Comparison of ENCODE assay signal across 21 cellular contexts in genomic region chr18:62751977-62752376, GRCh38. TPM values are rescaled to one million over a fixed set of nuclear protein-coding genes. Genes with fewer than 3 reads are reported as not detected.
DNase-seq lines count a peak whose midpoint lies in the region; ATAC-seq, FAIRE-seq and TF ChIP-seq lines count a peak whose summit lies in the region.
"Had no signal": no experiment of that assay in that cellular context is flagged by ENCODE, and none has a peak within 500 bp of the region (broad histone marks: within the 10 kb centered on the region; RNA-seq: fewer than 3 reads in every experiment).

No MANE protein-coding gene starts in this region.

- no peaks in the 10 kb centered on the region for H3K27me3 ChIP-seq in IMR-90 (ENCODE audit: control insufficient read depth, insufficient read depth, low read length)
- H3K27me3 ChIP-seq in small intestine (ENCODE audit: control insufficient read depth in 2 of 2, insufficient read depth in 2 of 2, low read length in 2 of 2): no peaks in the 10 kb centered on the region
- H3K27me3 ChIP-seq: esophagus muscularis mucosa, gastrocnemius medialis, suprapubic skin had no signal

- no peak overlapping the region for H3K14ac ChIP-seq in IMR-90 (replicated peaks; ENCODE audit: low read depth, low read length)

- H3K27me3 Mint-ChIP-seq in type B pancreatic cell: no peaks in the 10 kb centered on the region
- H3K27me3 Mint-ChIP-seq: activated naive CD8-positive, alpha-beta T cell treated with anti-CD3 and anti-CD28 coated beads for 36 hours; CD4-positive, CD25-positive, alpha-beta regulatory T cell had no signal

- H3K4me1 Mint-ChIP-seq in type B pancreatic cell (ENCODE audit: unreplicated experiment): peaks cover 44% of the 10 kb centered on the region

- BruUV-seq in IMR-90 (replicated peaks; lab: Mats Ljungman, UMichigan): no TSS peak

- H3K27ac Mint-ChIP-seq in type B pancreatic cell: peak overlapping the region; percentile 16
- H3K27ac Mint-ChIP-seq: activated naive CD8-positive, alpha-beta T cell treated with anti-CD3 and anti-CD28 coated beads for 36 hours; activated T-helper 2 cell treated with anti-CD3 and anti-CD28 coated beads, Interferon-gamma antibody, Interleukin-2, Interleukin-4, amounts not matched to agents 10 μg/mL and 5 μg/mL and 100 μg/mL, durations not matched to agents 14 hours and 24 hours and 36 hours; stimulated activated effector memory CD8-positive, alpha-beta T cell treated with anti-CD3 and anti-CD28 coated beads, Interleukin-12 subunit alpha, Interleukin-12 subunit beta, amount 100 ng/mL, for 72 hours had no signal

- peak; percentile 42; the same call in 1 of the 2 replicates for ATAC-seq in IMR-90 (ENCODE audit: low read depth)
- ATAC-seq: gastrocnemius medialis; stimulated activated effector memory CD8-positive, alpha-beta T cell treated with anti-CD3 and anti-CD28 coated beads, Interleukin-12 subunit alpha, Interleukin-12 subunit beta, amount 100 ng/mL, for 72 hours had no signal

- no peak overlapping the region for H2AK9ac ChIP-seq in IMR-90 (replicated peaks; ENCODE audit: low read depth, low read length, poor library complexity)

- no peak overlapping the region for H4K5ac ChIP-seq in IMR-90 (ENCODE audit: low read depth, low read length)

- H3K23ac ChIP-seq in IMR-90 (ENCODE audit: low read depth, low read length): no peak overlapping the region

- no peak for TF ChIP-seq POLR2A in IMR-90 (IDR thresholded peaks at IDR 0.05; ENCODE audit: low read depth, low read length)

- no peak for DNase-seq in IMR-90
- DNase-seq in type B pancreatic cell (ENCODE audit: extremely low spot score, unreplicated experiment): no peak
- no peak for DNase-seq in small intestine
- DNase-seq in foreskin fibroblast: no peak
- no peak for DNase-seq in OCI-M2 (lab: John Stamatoyannopoulos, UW; ENCODE audit: unreplicated experiment)
- DNase-seq: activated CD8-positive, alpha-beta memory T cell treated with anti-CD3 and anti-CD28 coated beads, Interleukin-2, amount 50 U/mL, for 4 hours; activated naive CD8-positive, alpha-beta T cell treated with anti-CD3 and anti-CD28 coated beads for 36 hours; CD4-positive, CD25-positive, alpha-beta regulatory T cell; effector memory CD4-positive, alpha-beta T cell; gastrocnemius medialis; NCI-H446; stimulated activated CD4-positive, alpha-beta T cell treated with anti-CD3 and anti-CD28 coated beads, Interleukin-2, amount 100 ng/mL, for 24 hours; WERI-Rb-1 had no signal

- no peak overlapping the region for H3K56ac ChIP-seq in IMR-90 (ENCODE audit: extremely low read depth, insufficient read depth, low read length)

- no peak overlapping the region for H3K4me3 Mint-ChIP-seq in type B pancreatic cell
- H3K4me3 Mint-ChIP-seq: activated naive CD8-positive, alpha-beta T cell treated with anti-CD3 and anti-CD28 coated beads for 36 hours; CD4-positive, CD25-positive, alpha-beta regulatory T cell; stimulated activated effector memory CD8-positive, alpha-beta T cell treated with anti-CD3 and anti-CD28 coated beads, Interleukin-12 subunit alpha, Interleukin-12 subunit beta, amount 100 ng/mL, for 72 hours had no signal

- TF ChIP-seq RAD21 in IMR-90 (IDR thresholded peaks at IDR 0.05; ENCODE audit: low read length): no peak

- no peaks in the 10 kb centered on the region for H3K36me3 Mint-ChIP-seq in type B pancreatic cell
- H3K36me3 Mint-ChIP-seq: stimulated activated effector memory CD8-positive, alpha-beta T cell treated with anti-CD3 and anti-CD28 coated beads, Interleukin-12 subunit alpha, Interleukin-12 subunit beta, amount 100 ng/mL, for 72 hours had no signal

- H2BK15ac ChIP-seq in IMR-90 (ENCODE audit: low read depth, low read length): no peak overlapping the region

- H2AFZ ChIP-seq in IMR-90 (replicated peaks; ENCODE audit: low read length, poor library complexity): no peak overlapping the region

- POLR2A ChIA-PET in IMR-90 (lab: Charles Lee; ENCODE audit: unreplicated experiment): no interaction called here

- no peak overlapping the region for H3K4me2 ChIP-seq in IMR-90 (ENCODE audit: low read depth, low read length)

- no peak overlapping the region for H3K27ac ChIP-seq in IMR-90 (ENCODE audit: insufficient read depth, low read length)
- peak overlapping the region; percentile 30 for H3K27ac ChIP-seq in cingulate gyrus (ENCODE audit: low read depth, low read length)
- peak overlapping the region; percentile 92 for H3K27ac ChIP-seq in mesodermal cell (ENCODE audit: low read depth, low read length, severe bottlenecking)
- no peak overlapping the region for H3K27ac ChIP-seq in small intestine (ENCODE audit: low read depth in 1 of 2, low read length in 1 of 2)
- H3K27ac ChIP-seq: esophagus muscularis mucosa, gastrocnemius medialis, WERI-Rb-1 had no signal

- H4K91ac ChIP-seq in IMR-90 (ENCODE audit: insufficient read depth, low read depth, low read length): no peak overlapping the region

- FAIRE-seq in small intestine (lab: Jason Lieb, UNC): no peak
- FAIRE-seq: islet of Langerhans had no signal

- dilution Hi-C loops in IMR-90 (cut with HindIII; ENCODE audit: low sequenced_read_pairs, unreplicated experiment): no loop called here

- H2BK20ac ChIP-seq in IMR-90 (ENCODE audit: low read depth, low read length): no peak overlapping the region

- H3K9me3 ChIP-seq in IMR-90 (ENCODE audit: control insufficient read depth, insufficient read depth, low read length) (peaks cover 2% of the 10 kb centered on the region; the same call in 1 of the 2 replicates), mesodermal cell (ENCODE audit: control insufficient read depth, low read length) (no peaks in the 10 kb centered on the region), small intestine (ENCODE audit: control insufficient read depth, low read depth) (no peaks in the 10 kb centered on the region)
- H3K9me3 ChIP-seq: esophagus muscularis mucosa, gastrocnemius medialis, suprapubic skin had no signal

- TF ChIP-seq CTCF in IMR-90 (conservative IDR thresholded peaks at IDR 0.05; ENCODE audit: low read depth, low read length) (no peak), type B pancreatic cell (conservative IDR thresholded peaks at IDR 0.05) (no peak), foreskin fibroblast (IDR thresholded peaks at IDR 0.05; ENCODE audit: low read depth, low read length) (no peak)

- peak overlapping the region; percentile 31; the same call in 1 of the 2 replicates for H2AK5ac ChIP-seq in IMR-90 (ENCODE audit: low read depth, low read length)

- H3K18ac ChIP-seq in IMR-90 (ENCODE audit: low read depth, low read length): no peak overlapping the region

- peaks cover 7% of the 10 kb centered on the region for H3K4me1 ChIP-seq in IMR-90 (ENCODE audit: control insufficient read depth, insufficient read depth, low read length)
- peaks cover 44% of the 10 kb centered on the region for H3K4me1 ChIP-seq in mesodermal cell (ENCODE audit: control insufficient read depth, insufficient read depth, low read length, poor library complexity, severe bottlenecking)
- H3K4me1 ChIP-seq in small intestine (ENCODE audit: control insufficient read depth in 2 of 2, insufficient read depth in 1 of 2, low read depth in 1 of 2, low read length in 1 of 2): peaks cover 4 to 5% of the 10 kb centered on the region in 2 donors

- in situ Hi-C loops in IMR-90 (cut with MboI; ENCODE audit: low sequenced_read_pairs): no loop called here

- peaks cover 12 to 32% of the 10 kb centered on the region in 2 experiments; a peak in 3 of 4 replicates for H3K79me1 ChIP-seq in IMR-90 (ENCODE audit: low read depth in 1 of 2, low read length in 2 of 2)

- H4K20me1 ChIP-seq in IMR-90 (ENCODE audit: insufficient read depth, low read length): no peaks in the 10 kb centered on the region

- no peak overlapping the region for H4K8ac ChIP-seq in IMR-90 (ENCODE audit: low read depth in 2 of 2, low read length in 2 of 2)

- peaks cover 3% of the 10 kb centered on the region; the same call in 1 of the 2 replicates for H3K9me1 ChIP-seq in IMR-90 (ENCODE audit: insufficient read depth, low read length)

- H3K36me3 ChIP-seq in IMR-90 (ENCODE audit: control insufficient read depth, insufficient read depth, low read length) (no peaks in the 10 kb centered on the region), mesodermal cell (ENCODE audit: control insufficient read depth, insufficient read depth, low read length) (no peaks in the 10 kb centered on the region), small intestine (ENCODE audit: control insufficient read depth in 2 of 2, insufficient read depth in 2 of 2, low read length in 2 of 2) (no peaks in the 10 kb centered on the region)
- H3K36me3 ChIP-seq: esophagus muscularis mucosa, gastrocnemius medialis, suprapubic skin, WERI-Rb-1 had no signal

- CTCF ChIA-PET in IMR-90 (lab: Yijun Ruan, JAX): no interaction called here

- intact Hi-C loops in IMR-90 (cut with micrococcal nuclease): no loop called here

- no peak overlapping the region for H2BK120ac ChIP-seq in IMR-90 (ENCODE audit: low read depth, low read length)

- WGBS in IMR-90 (ENCODE audit: extremely low coverage in 2 of 2, insufficient read length in 1 of 2), 2 experiments: no CpG with 5 or more reads among the region's 3 CpGs
- WGBS in mesodermal cell (ENCODE audit: insufficient coverage in 2 of 2), 2 experiments: 38 to 60% methylated on average over 1 of the region's 3 CpGs
- WGBS in small intestine, 3 donors: 83 to 95% (median 92%) methylated on average over 3 of the region's 3 CpGs

- H3K9ac ChIP-seq in IMR-90 (ENCODE audit: low read depth, low read length): no peak overlapping the region

- no peak overlapping the region for H2BK5ac ChIP-seq in IMR-90 (ENCODE audit: low read depth, low read length, poor library complexity, severe bottlenecking)

- no peak overlapping the region for H3K4ac ChIP-seq in IMR-90 (ENCODE audit: low read depth, low read length)

- H3K9me3 Mint-ChIP-seq in type B pancreatic cell: peaks cover 8% of the 10 kb centered on the region
- H3K9me3 Mint-ChIP-seq: stimulated activated effector memory CD8-positive, alpha-beta T cell treated with anti-CD3 and anti-CD28 coated beads, Interleukin-12 subunit alpha, Interleukin-12 subunit beta, amount 100 ng/mL, for 72 hours had no signal

- no peak overlapping the region for H3K4me3 ChIP-seq in IMR-90 (ENCODE audit: insufficient read depth, low read depth, low read length)
- no peak overlapping the region for H3K4me3 ChIP-seq in mesodermal cell (ENCODE audit: extremely low read depth, insufficient read depth, low read length, poor library complexity, severe bottlenecking)
- H3K4me3 ChIP-seq in small intestine (ENCODE audit: low read depth in 1 of 2, low read length in 2 of 2): no peak overlapping the region
- H3K4me3 ChIP-seq in foreskin fibroblast (ENCODE audit: low read depth in 1 of 2, low read length in 2 of 2): no peak overlapping the region
- H3K4me3 ChIP-seq: esophagus muscularis mucosa, gastrocnemius medialis, lung, suprapubic skin had no signal

TF ChIP-seq in IMR-90, 13 proteins besides CTCF, POLR2A, EP300 and RAD21 (continues in another document):
- no peak for TF ChIP-seq CEBPB (IDR thresholded peaks at IDR 0.05; ENCODE audit: low read depth, low read length)

RNA-seq across cellular contexts. Expression of gene PHLPP1, which starts 36.6 kb away (rescaled TPM):
- 3.6 TPM in 2 replicates for total RNA-seq in IMR-90 (2012; rRNA removed)
- polyA plus RNA-seq in IMR-90 (2012; rRNA removed): 3.3 and 4.2 TPM in 2 replicates
- polyA plus RNA-seq in IMR-90 (2012; cell fraction: cytosol; rRNA removed): 2.4 and 2.7 TPM in 2 replicates
- polyA plus RNA-seq in IMR-90 (2012; cell fraction: nucleus; rRNA removed; ENCODE audit: low replicate concordance): 4.7 and 4.8 TPM in 2 replicates
- 17.7 TPM for polyA plus RNA-seq in mesodermal cell (2013, experiment 1 of 2)
- polyA plus RNA-seq in mesodermal cell (2013, experiment 2 of 2): 15.9 TPM
- total RNA-seq in type B pancreatic cell (ENCODE audit: low replicate concordance): 28.5 and 29.3 TPM in 2 replicates
- polyA plus RNA-seq in small intestine: 1 to 10 TPM; 3.2 to 5.4 (median 5.3) TPM

Comparison
In these comparisons a context has a peak if more than half of its experiments do, and no peak if none do; other contexts are left out.
1. H3K27ac ChIP-seq: peak in cingulate gyrus (single experiment) and mesodermal cell (single experiment); none in IMR-90 (single experiment) and small intestine (0 of 2).